In the genomic region with DNA sequence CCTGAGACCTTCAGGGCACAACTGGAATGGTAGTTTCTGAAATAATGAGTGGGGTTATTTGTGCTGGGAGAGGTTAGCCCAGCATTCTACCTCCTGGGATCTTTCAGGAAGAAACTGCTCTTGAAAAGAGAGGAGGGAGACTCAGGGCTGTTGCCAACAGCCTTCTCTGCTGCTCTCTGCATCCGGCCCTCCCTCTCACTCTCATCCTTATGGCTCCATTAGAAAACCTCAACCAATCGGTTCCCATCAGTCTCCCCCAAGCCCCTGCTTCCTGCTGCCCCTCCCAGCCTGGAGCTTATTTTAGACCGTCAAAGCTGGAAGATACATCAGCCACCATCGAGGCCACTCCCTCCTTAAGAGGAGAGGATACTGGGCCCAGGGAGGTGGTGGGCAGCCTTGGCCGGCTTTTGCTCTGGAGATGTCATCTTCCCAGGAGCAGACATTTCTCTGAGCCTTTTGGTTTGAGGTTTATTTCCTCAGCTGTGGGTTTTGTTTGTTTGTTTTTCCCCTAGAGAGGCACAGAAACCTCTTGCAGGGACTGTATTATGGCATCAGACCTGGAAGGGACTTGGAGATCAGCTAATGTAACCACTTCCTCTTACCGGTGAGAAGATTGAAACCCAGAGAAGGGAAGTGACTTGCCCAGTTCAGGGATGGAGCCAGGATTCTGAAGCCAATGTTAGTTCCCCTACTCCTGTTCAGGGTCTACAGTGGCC, we compare ENCODE assay signal across 8 cellular contexts. TPM values are rescaled to one million over a fixed set of nuclear protein-coding genes. Genes with fewer than 3 reads are reported as not detected.
DNase-seq lines count a peak whose midpoint lies in the region; ATAC-seq and TF ChIP-seq lines count a peak whose summit lies in the region.

No MANE protein-coding gene starts in this region.

- H3K9ac ChIP-seq in HUES6 (ENCODE audit: low read length) = no peak overlapping the region
- peak overlapping the region; percentile 3; the same call in 1 of the 2 replicates for H3K9ac ChIP-seq in SU-DHL-6 (ENCODE audit: low read length)

- ATAC-seq in HG03439 (IDR thresholded peaks at IDR 0.05; ENCODE audit: unreplicated experiment) (no peak), GM18520 (IDR thresholded peaks at IDR 0.05; ENCODE audit: unreplicated experiment) (no peak)

- TF ChIP-seq CTCF in SU-DHL-6 (IDR thresholded peaks at IDR 0.05; ENCODE audit: insufficient read depth, low read length, poor library complexity, severe bottlenecking) = no peak

- peaks cover 6% of the 10 kb centered on the region; the same call in 1 of the 2 replicates for H4K20me1 ChIP-seq in SU-DHL-6 (ENCODE audit: low read depth, low read length)

- peaks cover 31% of the 10 kb centered on the region for H3K4me1 ChIP-seq in HUES6 (ENCODE audit: control insufficient read depth, insufficient read depth, low read length)

- H3K4me3 ChIP-seq in HUES6 (ENCODE audit: low read depth, low read length) (peak overlapping the region; percentile 18; the same call in 1 of the 2 replicates), SU-DHL-6 (ENCODE audit: insufficient read depth, low read length, poor library complexity, severe bottlenecking) (no peak overlapping the region)

- peaks cover 14% of the 10 kb centered on the region for H3F3A ChIP-seq in SU-DHL-6 (ENCODE audit: insufficient read depth)

- no peaks in the 10 kb centered on the region for H3K9me2 ChIP-seq in SU-DHL-6 (replicated peaks; ENCODE audit: insufficient read depth, low read length)

- peak overlapping the region; percentile 53 for H3K4me2 ChIP-seq in SU-DHL-6 (ENCODE audit: low read depth, low read length, poor library complexity, severe bottlenecking)

- DNase-seq in Daoy (ENCODE audit: low read depth) (peak; percentile 79), epithelial cell of prostate (ENCODE audit: low read depth, low spot score) (no peak), myocyte (ENCODE audit: low read depth) (peak; percentile 91), cortex of kidney (lab: John Stamatoyannopoulos, UW) (no peak)

- H3K27ac ChIP-seq in HUES6 (ENCODE audit: low read depth, low read length) = no peak overlapping the region
- H3K27ac ChIP-seq in SU-DHL-6 (ENCODE audit: low read depth, low read length) = no peak overlapping the region
- H3K27ac ChIP-seq in epithelial cell of prostate = peak overlapping the region; percentile 91

- no peaks in the 10 kb centered on the region for H3K27me3 ChIP-seq in HUES6 (ENCODE audit: control insufficient read depth, insufficient read depth, low read length)
- no peaks in the 10 kb centered on the region for H3K27me3 ChIP-seq in SU-DHL-6 (ENCODE audit: low read length)

- peaks cover 46% of the 10 kb centered on the region for H3K79me2 ChIP-seq in SU-DHL-6 (ENCODE audit: insufficient read depth, low read length)

- H3K36me3 ChIP-seq in HUES6 (ENCODE audit: control insufficient read depth, insufficient read depth, low read length) (no peaks in the 10 kb centered on the region), SU-DHL-6 (ENCODE audit: low read length) (peaks cover 6% of the 10 kb centered on the region; the same call in 1 of the 2 replicates)

- H3K9me3 ChIP-seq in HUES6 (ENCODE audit: control insufficient read depth, insufficient read depth, low read depth, low read length) (no peaks in the 10 kb centered on the region), SU-DHL-6 (ENCODE audit: insufficient read depth, low read length) (no peaks in the 10 kb centered on the region)

- no peak overlapping the region for H2AFZ ChIP-seq in SU-DHL-6 (ENCODE audit: low read depth, low read length, severe bottlenecking)

RNA-seq across cellular contexts. Expression of gene MPRIP, which starts 2.7 kb away (rescaled TPM):
- total RNA-seq in Daoy (2014; rRNA removed; shearing (Covaris generic)) = 135 and 150 TPM in 2 replicates
- 137 and 150 TPM in 2 replicates for total RNA-seq in myocyte
- 314 TPM for polyA plus RNA-seq in myocyte (2012)

Comparison
In these comparisons a context has a peak if more than half of its experiments do, and no peak if none do; other contexts are left out.
1. DNase-seq: peak in Daoy (single experiment) and myocyte (single experiment); none in epithelial cell of prostate (single experiment) and cortex of kidney (single experiment).